ENCODE assay signal across 8 cellular contexts in genomic region chr11:102318469-102318868, GRCh38. TPM values are rescaled to one million over a fixed set of nuclear protein-coding genes. Genes with fewer than 3 reads are reported as not detected.
DNase-seq lines count a peak whose midpoint lies in the region; ATAC-seq and TF ChIP-seq lines count a peak whose summit lies in the region.

No MANE protein-coding gene starts in this region.

- H3K27ac ChIP-seq in rectal smooth muscle tissue (ENCODE audit: low read depth, low read length) = peak overlapping the region; percentile 16

- H3K36me3 Mint-ChIP-seq in activated naive CD4-positive, alpha-beta T cell treated with anti-CD3 and anti-CD28 coated beads for 36 hours (ENCODE audit: low read depth) = peaks cover 50% of the 10 kb centered on the region

- no peaks in the 10 kb centered on the region for H3K4me1 ChIP-seq in rectal smooth muscle tissue (ENCODE audit: control insufficient read depth, insufficient read depth, low read length)

- H3K4me3 ChIP-seq in rectal smooth muscle tissue (ENCODE audit: low read length) = peak overlapping the region; percentile 95

- peak; percentile 16 for TF ChIP-seq CTCF in GM13976 (IDR thresholded peaks at IDR 0.05; ENCODE audit: borderline replicate concordance, control extremely low read depth, extremely low read depth, insufficient read depth, missing control alignments)

- H3K27me3 Mint-ChIP-seq in activated naive CD4-positive, alpha-beta T cell treated with anti-CD3 and anti-CD28 coated beads for 36 hours (ENCODE audit: low read depth) = no peaks in the 10 kb centered on the region

- ATAC-seq in HG03342 (IDR thresholded peaks at IDR 0.05; ENCODE audit: unreplicated experiment) = no peak

- CTCF ChIA-PET in activated naive CD4-positive, alpha-beta T cell treated with anti-CD3 and anti-CD28 coated beads for 36 hours (lab: Charles Lee) = interaction anchor here (0.6 to 5.3 kb wide), 15 partner anchors 12 to 294 kb away, joined by 3 to 124 read pairs (median 3); no protein-coding TSS in a partner anchor

- peaks cover 64% of the 10 kb centered on the region for H3K4me1 Mint-ChIP-seq in activated naive CD4-positive, alpha-beta T cell treated with anti-CD3 and anti-CD28 coated beads for 36 hours (ENCODE audit: low read depth)

- DNase-seq in GM13976 (ENCODE audit: low spot score) = no peak
- DNase-seq in NCI-H226 = peak; percentile 79
- DNase-seq in activated naive CD4-positive, alpha-beta T cell treated with anti-CD3 and anti-CD28 coated beads for 36 hours = peak; percentile 78
- no peak for DNase-seq in NCI-H524 treated with DMSO at 0.1 percent for 48 hours (lab: John Stamatoyannopoulos, UW)
- DNase-seq in HT-29 (ENCODE audit: low spot score) = no peak
- DNase-seq in hippocampal formation (lab: John Stamatoyannopoulos, UW) = no peak

- intact Hi-C loops in activated naive CD4-positive, alpha-beta T cell treated with anti-CD3 and anti-CD28 coated beads for 36 hours (cut with micrococcal nuclease) = loop anchor here (1.0 kb wide), 2 partner anchors 30 to 78 kb away; no protein-coding TSS in a partner anchor

- H3K27ac Mint-ChIP-seq in activated naive CD4-positive, alpha-beta T cell treated with anti-CD3 and anti-CD28 coated beads for 36 hours = peak overlapping the region; percentile 98

- peak overlapping the region; percentile 96 for H3K4me3 Mint-ChIP-seq in activated naive CD4-positive, alpha-beta T cell treated with anti-CD3 and anti-CD28 coated beads for 36 hours

- no peaks in the 10 kb centered on the region for H3K27me3 ChIP-seq in rectal smooth muscle tissue (ENCODE audit: control insufficient read depth, insufficient read depth, low read length)

- no peak overlapping the region for H3K9ac ChIP-seq in rectal smooth muscle tissue (ENCODE audit: low read length)

- in situ Hi-C loops in GM13976 (cut with MboI; ENCODE audit: low sequenced_read_pairs, unreplicated experiment) = no loop called here

- no peaks in the 10 kb centered on the region for H3K36me3 ChIP-seq in rectal smooth muscle tissue (ENCODE audit: control insufficient read depth, insufficient read depth, low read length)

- no peaks in the 10 kb centered on the region for H3K9me3 Mint-ChIP-seq in activated naive CD4-positive, alpha-beta T cell treated with anti-CD3 and anti-CD28 coated beads for 36 hours

RNA-seq across cellular contexts. Expression of gene BIRC3, which starts 1.2 kb away (rescaled TPM):
- total RNA-seq in activated naive CD4-positive, alpha-beta T cell treated with anti-CD3 and anti-CD28 coated beads for 36 hours = 100 to 1,000 TPM; 100 to 105 TPM
- 0.94 and 1.4 TPM in 2 replicates for total RNA-seq in HT-29 (2014; rRNA removed; shearing (Covaris generic))

RNA-seq across cellular contexts. Expression of gene BIRC2, which starts 28.5 kb away (rescaled TPM):
- total RNA-seq in activated naive CD4-positive, alpha-beta T cell treated with anti-CD3 and anti-CD28 coated beads for 36 hours = 10 to 100 TPM; 26.6 to 26.9 TPM
- 14.8 and 16.1 TPM in 2 replicates for total RNA-seq in HT-29 (2014; rRNA removed; shearing (Covaris generic))

Comparison
In these comparisons a context has a peak if more than half of its experiments do, and no peak if none do; other contexts are left out.
1. DNase-seq: peak in NCI-H226 (single experiment) and activated naive CD4-positive, alpha-beta T cell treated with anti-CD3 and anti-CD28 coated beads for 36 hours (single experiment); none in GM13976 (single experiment), NCI-H524 treated with DMSO at 0.1 percent for 48 hours (single experiment), HT-29 (single experiment) and hippocampal formation (0 of 2).
2. RNA of gene BIRC3, which starts 1.2 kb away (total RNA-seq): 100 to 105 TPM in activated naive CD4-positive, alpha-beta T cell treated with anti-CD3 and anti-CD28 coated beads for 36 hours; 0.94 to 1.4 TPM in HT-29; every median in the first group is over 10 times any median in the second.